Comparison of ENCODE assay signal across 8 cellular contexts in genomic region chr10:58291538-58292174, GRCh38. TPM values are rescaled to one million over a fixed set of nuclear protein-coding genes. Genes with fewer than 3 reads are reported as not detected.
A peak's percentile ranks its signal among the peaks of the same experiment; 100 is the strongest.
DNase-seq lines count a peak whose midpoint lies in the region; ATAC-seq lines count a peak whose summit lies in the region.

No MANE protein-coding gene starts in this region.

- no peaks in the 10 kb centered on the region for H3K36me3 ChIP-seq in effector memory CD4-positive, alpha-beta T cell (ENCODE audit: control insufficient read depth, insufficient read depth, low read length)

- H3K9me3 Mint-ChIP-seq in activated naive CD8-positive, alpha-beta T cell treated with anti-CD3 and anti-CD28 coated beads for 36 hours = no peaks in the 10 kb centered on the region

- H3K4me3 Mint-ChIP-seq in activated naive CD8-positive, alpha-beta T cell treated with anti-CD3 and anti-CD28 coated beads for 36 hours = no peak overlapping the region

- peaks cover 5% of the 10 kb centered on the region for H3K4me1 Mint-ChIP-seq in activated naive CD8-positive, alpha-beta T cell treated with anti-CD3 and anti-CD28 coated beads for 36 hours

- peak overlapping the region; percentile 66 for H3K27ac Mint-ChIP-seq in activated naive CD8-positive, alpha-beta T cell treated with anti-CD3 and anti-CD28 coated beads for 36 hours

- H3K36me3 Mint-ChIP-seq in activated naive CD8-positive, alpha-beta T cell treated with anti-CD3 and anti-CD28 coated beads for 36 hours = peaks cover 13% of the 10 kb centered on the region

- no peaks in the 10 kb centered on the region for H3K4me1 ChIP-seq in effector memory CD4-positive, alpha-beta T cell (ENCODE audit: control insufficient read depth, insufficient read depth, low read length, poor library complexity, severe bottlenecking)

- intact Hi-C loops in Right ventricle myocardium superior (cut with DNase I) = loop anchor here (5.0 kb wide), 1 partner anchor 114 kb away; no protein-coding TSS in a partner anchor

- H3K27ac ChIP-seq in effector memory CD4-positive, alpha-beta T cell (ENCODE audit: insufficient read depth, low read length, poor library complexity, severe bottlenecking) = no peak overlapping the region

- DNase-seq in DMS53 treated with DMSO at 0.1 percent for 48 hours (lab: John Stamatoyannopoulos, UW; ENCODE audit: unreplicated experiment) (peak; percentile 70), NCI-H446 treated with DMSO at 0.1 percent for 48 hours (lab: John Stamatoyannopoulos, UW) (peak; percentile 27), Right ventricle myocardium superior (no peak), retina (peak; percentile 22)
- peak; percentile 13 for DNase-seq in activated naive CD8-positive, alpha-beta T cell treated with anti-CD3 and anti-CD28 coated beads for 36 hours
- no peak for DNase-seq in effector memory CD4-positive, alpha-beta T cell

- no peaks in the 10 kb centered on the region for H3K27me3 ChIP-seq in effector memory CD4-positive, alpha-beta T cell (replicated peaks; ENCODE audit: control insufficient read depth, insufficient read depth, low read length, poor library complexity, severe bottlenecking)

- ATAC-seq in GM19025 (IDR thresholded peaks at IDR 0.05; ENCODE audit: low read depth, unreplicated experiment) (peak; percentile 81), HG03097 (IDR thresholded peaks at IDR 0.05; ENCODE audit: low FRiP score, unreplicated experiment) (peak; percentile 82), Right ventricle myocardium superior (ENCODE audit: poor library complexity) (peak; percentile 70)

- H3K27me3 Mint-ChIP-seq in activated naive CD8-positive, alpha-beta T cell treated with anti-CD3 and anti-CD28 coated beads for 36 hours = no peaks in the 10 kb centered on the region

- no peaks in the 10 kb centered on the region for H3K9me3 ChIP-seq in effector memory CD4-positive, alpha-beta T cell (ENCODE audit: control insufficient read depth, low read length)

- H3K4me3 ChIP-seq in effector memory CD4-positive, alpha-beta T cell (ENCODE audit: insufficient read depth, low read depth, low read length, poor library complexity, severe bottlenecking) = no peak overlapping the region

RNA-seq across cellular contexts. Expression of gene CISD1, which starts 22.7 kb away (rescaled TPM):
- 10 to 100 TPM; 65.0 to 65.4 TPM for total RNA-seq in activated naive CD8-positive, alpha-beta T cell treated with anti-CD3 and anti-CD28 coated beads for 36 hours
- 182 TPM for total RNA-seq in Right ventricle myocardium superior

RNA-seq across cellular contexts. Expression of gene IPMK, which starts 24.0 kb away (rescaled TPM):
- 10 to 100 TPM; 10.1 to 10.3 TPM for total RNA-seq in activated naive CD8-positive, alpha-beta T cell treated with anti-CD3 and anti-CD28 coated beads for 36 hours
- 2.1 TPM for total RNA-seq in Right ventricle myocardium superior

RNA-seq across cellular contexts. Expression of gene UBE2D1, which starts 43.1 kb away (rescaled TPM):
- total RNA-seq in activated naive CD8-positive, alpha-beta T cell treated with anti-CD3 and anti-CD28 coated beads for 36 hours = 10 to 100 TPM; 14.7 to 14.8 TPM
- 61.2 TPM for total RNA-seq in Right ventricle myocardium superior

Comparison
In these comparisons a context has a peak if more than half of its experiments do, and no peak if none do; other contexts are left out.
1. DNase-seq: peak in DMS53 treated with DMSO at 0.1 percent for 48 hours (single experiment), NCI-H446 treated with DMSO at 0.1 percent for 48 hours (single experiment), activated naive CD8-positive, alpha-beta T cell treated with anti-CD3 and anti-CD28 coated beads for 36 hours (single experiment) and retina (single experiment); none in Right ventricle myocardium superior (single experiment) and effector memory CD4-positive, alpha-beta T cell (0 of 3).
2. Peak in every context shown above with its lines, with median percentiles within 50 percentile points of each other: ATAC-seq.